In the genomic region with DNA sequence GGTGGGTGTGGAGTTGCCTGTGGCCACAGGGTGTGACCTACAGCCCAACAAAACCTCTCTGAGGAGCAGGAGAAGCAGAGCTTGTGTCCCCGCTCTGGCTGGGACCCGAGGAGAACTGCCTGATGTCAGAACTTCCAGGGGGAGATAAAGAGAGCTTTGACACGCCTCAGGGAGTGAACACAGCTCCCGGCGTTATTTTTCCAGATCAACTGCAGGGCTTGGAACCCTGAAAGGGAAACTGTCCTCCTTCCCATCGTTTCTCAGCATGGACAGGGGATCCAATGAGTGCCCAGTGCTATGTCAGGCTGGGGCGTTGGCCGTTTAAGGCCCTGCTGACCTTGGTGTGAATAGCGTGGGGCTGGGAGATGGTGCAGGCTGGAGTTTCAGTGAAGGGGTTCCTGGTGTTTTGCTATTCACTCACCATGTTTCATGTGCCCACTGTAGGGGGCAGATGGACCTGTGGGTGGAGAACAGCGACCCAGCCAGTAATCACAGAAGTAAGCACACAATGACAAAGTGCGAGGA, we compare ENCODE assay signal across 20 cellular contexts. TPM values are rescaled to one million over a fixed set of nuclear protein-coding genes. Genes with fewer than 3 reads are reported as not detected.
"Had no signal": no experiment of that assay in that cellular context is flagged by ENCODE, and none has a peak within 500 bp of the region (broad histone marks: within the 10 kb centered on the region; RNA-seq: fewer than 3 reads in every experiment).

No MANE protein-coding gene starts in this region.

- H3K4me1 ChIP-seq: colonic mucosa had no signal

- H3K4me3 ChIP-seq: colonic mucosa, lower lobe of right lung, prostate gland, right atrium auricular region, sigmoid colon, stomach, thyroid gland had no signal

- H3K27ac Mint-ChIP-seq: immature natural killer cell; naive thymus-derived CD8-positive, alpha-beta T cell; nephron progenitor cell; stimulated activated effector memory CD8-positive, alpha-beta T cell treated with anti-CD3 and anti-CD28 coated beads, Interleukin-12 subunit alpha, Interleukin-12 subunit beta, amount 100 ng/mL, for 72 hours had no signal

- H3K36me3 Mint-ChIP-seq: immature natural killer cell; naive thymus-derived CD8-positive, alpha-beta T cell; stimulated activated effector memory CD8-positive, alpha-beta T cell treated with anti-CD3 and anti-CD28 coated beads, Interleukin-12 subunit alpha, Interleukin-12 subunit beta, amount 100 ng/mL, for 72 hours had no signal

- ATAC-seq: left ventricle myocardium superior; lower lobe of right lung; naive thymus-derived CD8-positive, alpha-beta T cell; stimulated activated effector memory CD8-positive, alpha-beta T cell treated with anti-CD3 and anti-CD28 coated beads, Interleukin-12 subunit alpha, Interleukin-12 subunit beta, amount 100 ng/mL, for 72 hours had no signal

- H3K27me3 ChIP-seq: colonic mucosa, right atrium auricular region, sigmoid colon, stomach, thyroid gland had no signal

- H3K27me3 Mint-ChIP-seq: naive thymus-derived CD8-positive, alpha-beta T cell had no signal

- H3K4me1 Mint-ChIP-seq: immature natural killer cell; naive thymus-derived CD8-positive, alpha-beta T cell; stimulated activated effector memory CD8-positive, alpha-beta T cell treated with anti-CD3 and anti-CD28 coated beads, Interleukin-12 subunit alpha, Interleukin-12 subunit beta, amount 100 ng/mL, for 72 hours had no signal

- H3K27ac ChIP-seq: colonic mucosa, lower lobe of right lung, prostate gland, right atrium auricular region, sigmoid colon, stomach, thyroid gland had no signal

- H3K9me3 ChIP-seq: colonic mucosa, lower lobe of right lung, prostate gland, right atrium auricular region, sigmoid colon, stomach, thyroid gland had no signal

- DNase-seq: colonic mucosa; dermis blood vessel endothelial cell; effector memory CD4-positive, alpha-beta T cell; hypothalamus; immature natural killer cell; islet precursor cell; left ventricle myocardium superior; lower lobe of right lung; naive thymus-derived CD8-positive, alpha-beta T cell; nephron progenitor cell; sigmoid colon; stimulated activated CD4-positive, alpha-beta T cell treated with anti-CD3 and anti-CD28 coated beads, Interleukin-2, amount 100 ng/mL, for 24 hours; stimulated activated CD4-positive, alpha-beta T cell treated with anti-CD3 and anti-CD28 coated beads, Interleukin-4, amount 100 ng/mL, for 24 hours; stimulated activated naive CD4-positive, alpha-beta T cell treated with Interleukin-2 at 50 U/mL for 16 hours; stomach; thyroid gland had no signal

- H3K9me3 Mint-ChIP-seq: naive thymus-derived CD8-positive, alpha-beta T cell; nephron progenitor cell; stimulated activated effector memory CD8-positive, alpha-beta T cell treated with anti-CD3 and anti-CD28 coated beads, Interleukin-12 subunit alpha, Interleukin-12 subunit beta, amount 100 ng/mL, for 72 hours had no signal

- H3K36me3 ChIP-seq: colonic mucosa, lower lobe of right lung, prostate gland, right atrium auricular region, sigmoid colon, stomach, thyroid gland had no signal

- H3K4me3 Mint-ChIP-seq: immature natural killer cell; naive thymus-derived CD8-positive, alpha-beta T cell; nephron progenitor cell; stimulated activated effector memory CD8-positive, alpha-beta T cell treated with anti-CD3 and anti-CD28 coated beads, Interleukin-12 subunit alpha, Interleukin-12 subunit beta, amount 100 ng/mL, for 72 hours had no signal

RNA-seq across cellular contexts. Expression of a gene that starts 22.0 kb away (rescaled TPM):
- total RNA-seq: dermis blood vessel endothelial cell, epithelial cell of proximal tubule had no signal
